Comparison of ENCODE assay signal across 20 cellular contexts in genomic region chr2:235954888-235955480, GRCh38.
"Had no signal": no experiment of that assay in that cellular context is flagged by ENCODE, and none has a peak within 500 bp of the region (broad histone marks: within the 10 kb centered on the region; RNA-seq: fewer than 3 reads in every experiment).

No MANE protein-coding gene starts in this region.

- ATAC-seq: left colon; left ventricle myocardium superior; stimulated activated memory B cell treated with anti-CD40 and anti-IgM and Interleukin-4, amounts not matched to agents 10 μg/mL and 1 μg/mL and 100 μg/mL, for 72 hours had no signal

- H3K27ac Mint-ChIP-seq: naive B cell; stimulated activated memory B cell treated with anti-CD40 and anti-IgM and Interleukin-4, amounts not matched to agents 10 μg/mL and 1 μg/mL and 100 μg/mL, for 72 hours; stimulated activated naive CD8-positive, alpha-beta T cell treated with anti-CD3 and anti-CD28 coated beads, Interleukin-15, Interleukin-2, amounts not matched to agents 100 ng/mL and 50 ng/mL, for 24 hours had no signal

- H3K4me2 ChIP-seq: hepatocyte, smooth muscle cell had no signal

- H3K36me3 ChIP-seq: ovary, right atrium auricular region, uterus had no signal

- H3K4me3 Mint-ChIP-seq: naive B cell; stimulated activated memory B cell treated with anti-CD40 and anti-IgM and Interleukin-4, amounts not matched to agents 10 μg/mL and 1 μg/mL and 100 μg/mL, for 72 hours; stimulated activated naive CD8-positive, alpha-beta T cell treated with anti-CD3 and anti-CD28 coated beads, Interleukin-15, Interleukin-2, amounts not matched to agents 100 ng/mL and 50 ng/mL, for 24 hours had no signal

- H3K4me1 ChIP-seq: upper lobe of left lung, uterus had no signal

- H3K9me3 Mint-ChIP-seq: naive B cell; stimulated activated memory B cell treated with anti-CD40 and anti-IgM and Interleukin-4, amounts not matched to agents 10 μg/mL and 1 μg/mL and 100 μg/mL, for 72 hours; stimulated activated naive CD8-positive, alpha-beta T cell treated with anti-CD3 and anti-CD28 coated beads, Interleukin-15, Interleukin-2, amounts not matched to agents 100 ng/mL and 50 ng/mL, for 24 hours had no signal

- H3K27me3 ChIP-seq: hepatocyte, ovary, right atrium auricular region, tibial artery, upper lobe of left lung, uterus had no signal

- H3K4me1 Mint-ChIP-seq: naive B cell; stimulated activated memory B cell treated with anti-CD40 and anti-IgM and Interleukin-4, amounts not matched to agents 10 μg/mL and 1 μg/mL and 100 μg/mL, for 72 hours had no signal

- H3K9me3 ChIP-seq: ovary, right atrium auricular region, tibial artery, upper lobe of left lung, uterus had no signal

- H3K79me2 ChIP-seq: hepatocyte had no signal

- H2AFZ ChIP-seq: hepatocyte had no signal

- DNase-seq: effector CD4-positive, alpha-beta T cell; foreskin melanocyte; head of caudate nucleus; left colon; left ventricle myocardium superior; mesendoderm; naive B cell; ovary; stimulated activated CD4-positive, alpha-beta T cell treated with anti-CD3 and anti-CD28 coated beads, Interleukin-4, amount 100 ng/mL, for 1 hour; stimulated activated CD8-positive, alpha-beta memory T cell treated with anti-CD3 and anti-CD28 coated beads, Interleukin-4, amount 100 ng/mL, for 48 hours; tibial artery; upper lobe of left lung; uterus had no signal

- H3K27ac ChIP-seq: coronary artery, hepatocyte, ovary, right atrium auricular region, tibial artery, upper lobe of left lung, uterus had no signal

- H3K36me3 Mint-ChIP-seq: naive B cell; stimulated activated memory B cell treated with anti-CD40 and anti-IgM and Interleukin-4, amounts not matched to agents 10 μg/mL and 1 μg/mL and 100 μg/mL, for 72 hours had no signal

- H3K4me3 ChIP-seq: coronary artery, hepatocyte, lung, ovary, right atrium auricular region, smooth muscle cell, tibial artery, upper lobe of left lung, uterus had no signal
